ENCODE assay signal across 18 cellular contexts in the genomic region with DNA sequence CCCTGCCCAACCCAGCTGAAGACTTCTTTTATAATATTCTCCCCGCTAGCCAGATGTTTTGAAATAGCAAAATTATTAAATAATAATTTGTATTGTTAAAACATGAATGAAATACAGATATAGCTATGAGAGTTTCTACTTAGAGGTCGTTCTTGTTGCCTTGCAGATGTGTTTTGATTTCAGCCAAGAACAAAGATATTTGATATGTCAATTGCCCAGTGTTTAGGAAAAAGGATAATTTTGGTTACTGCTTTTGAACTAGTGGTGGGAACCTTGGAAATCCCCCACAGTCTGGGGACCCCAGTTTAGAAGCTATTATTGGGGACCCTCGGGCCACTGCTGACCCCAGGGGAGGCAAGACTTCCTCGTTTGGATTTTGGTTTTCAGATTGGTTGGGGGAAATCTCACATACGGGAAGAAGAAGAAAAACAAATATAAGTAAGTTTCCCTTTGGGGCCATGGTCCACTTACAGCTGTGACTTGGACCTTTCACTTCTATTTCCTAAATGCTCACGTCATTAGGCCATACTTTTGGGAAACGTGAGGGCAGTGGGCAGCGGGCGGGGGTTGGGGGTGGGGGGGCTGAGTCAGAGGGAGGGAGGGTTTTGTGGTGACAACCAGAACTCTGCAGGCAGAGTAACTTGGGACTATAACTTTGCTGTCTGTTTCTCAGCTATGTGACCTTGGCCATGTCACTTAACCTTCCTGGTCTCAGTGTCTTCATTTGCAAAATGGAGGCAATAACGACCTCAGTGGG. TPM values are rescaled to one million over a fixed set of nuclear protein-coding genes. Genes with fewer than 3 reads are reported as not detected.
DNase-seq lines count a peak whose midpoint lies in the region; ATAC-seq and TF ChIP-seq lines count a peak whose summit lies in the region.
"Had no signal": no experiment of that assay in that cellular context is flagged by ENCODE, and none has a peak within 500 bp of the region (broad histone marks: within the 10 kb centered on the region; RNA-seq: fewer than 3 reads in every experiment).

No MANE protein-coding gene starts in this region.

- no peak overlapping the region for H4K5ac ChIP-seq in IMR-90 (ENCODE audit: low read depth, low read length)

- TF ChIP-seq POLR2A in IMR-90 (IDR thresholded peaks at IDR 0.05; ENCODE audit: low read depth, low read length), result no peak

- TF ChIP-seq CTCF in IMR-90 (conservative IDR thresholded peaks at IDR 0.05; ENCODE audit: low read depth, low read length) (no peak), astrocyte of the spinal cord (IDR thresholded peaks at IDR 0.05; ENCODE audit: low read depth, low read length) (no peak)

- peak overlapping the region; percentile 29; the same call in 1 of the 2 replicates for H3K27ac ChIP-seq in IMR-90 (ENCODE audit: insufficient read depth, low read length)
- H3K27ac ChIP-seq: hepatocyte had no signal

- POLR2A ChIA-PET in IMR-90 (lab: Charles Lee; ENCODE audit: unreplicated experiment), result no interaction called here

- H4K8ac ChIP-seq in IMR-90 (ENCODE audit: low read depth in 2 of 2, low read length in 2 of 2), result peak overlapping the region in 1 of 2 experiments; percentile 29; a peak in 2 of 4 replicates

- H3K56ac ChIP-seq in IMR-90 (ENCODE audit: extremely low read depth, insufficient read depth, low read length), result no peak overlapping the region

- H2BK120ac ChIP-seq in IMR-90 (ENCODE audit: low read depth, low read length), result no peak overlapping the region

- H3K36me3 ChIP-seq in IMR-90 (ENCODE audit: control insufficient read depth, insufficient read depth, low read length) (no peaks in the 10 kb centered on the region), skeletal muscle satellite cell (ENCODE audit: insufficient read depth, low read length) (peaks cover 2% of the 10 kb centered on the region), H7 (replicated peaks; ENCODE audit: control insufficient read depth, insufficient read depth, low read length) (no peaks in the 10 kb centered on the region)
- H3K36me3 ChIP-seq: pancreas had no signal

- no CpG with 5 or more reads among the region's 10 CpGs for WGBS in IMR-90 (ENCODE audit: extremely low coverage in 2 of 2, insufficient read length in 1 of 2), 2 experiments

- no peak overlapping the region for H2BK15ac ChIP-seq in IMR-90 (ENCODE audit: low read depth, low read length)

- no peak for TF ChIP-seq RAD21 in IMR-90 (IDR thresholded peaks at IDR 0.05; ENCODE audit: low read length)

- no peak overlapping the region for H2BK5ac ChIP-seq in IMR-90 (ENCODE audit: low read depth, low read length, poor library complexity, severe bottlenecking)

- H3K79me1 ChIP-seq in IMR-90 (ENCODE audit: low read depth in 1 of 2, low read length in 2 of 2), result peaks cover 10 to 34% of the 10 kb centered on the region in 2 experiments

- no peak overlapping the region for H3K4ac ChIP-seq in IMR-90 (ENCODE audit: low read depth, low read length)

- ATAC-seq in IMR-90 (ENCODE audit: low read depth) (no peak), GM19455 (IDR thresholded peaks at IDR 0.05; ENCODE audit: unreplicated experiment) (no peak)
- ATAC-seq: activated CD4-positive, alpha-beta T cell treated with anti-CD3 and anti-CD28 coated beads for 36 hours; pancreas; T-helper 17 cell had no signal

- H2BK20ac ChIP-seq in IMR-90 (ENCODE audit: low read depth, low read length), result no peak overlapping the region

- H2AK5ac ChIP-seq in IMR-90 (ENCODE audit: low read depth, low read length), result no peak overlapping the region

- in situ Hi-C loops in IMR-90 (cut with MboI; ENCODE audit: low sequenced_read_pairs), result no loop called here
- in situ Hi-C loops in astrocyte of the spinal cord (cut with HindIII; ENCODE audit: low sequenced_read_pairs), result no loop called here

- H3K4me3 ChIP-seq in IMR-90 (ENCODE audit: insufficient read depth, low read depth, low read length), result no peak overlapping the region
- H3K4me3 ChIP-seq in astrocyte of the spinal cord (ENCODE audit: low read depth, low read length), result no peak overlapping the region
- H3K4me3 ChIP-seq in skeletal muscle satellite cell (ENCODE audit: low read length), result peak overlapping the region; percentile 34
- H3K4me3 ChIP-seq in H7 (ENCODE audit: insufficient read depth, low read depth, low read length), result no peak overlapping the region
- H3K4me3 ChIP-seq: hepatocyte, pancreas had no signal

- H3K18ac ChIP-seq in IMR-90 (ENCODE audit: low read depth, low read length), result peak overlapping the region; percentile 55; the same call in 1 of the 2 replicates

- H2AK9ac ChIP-seq in IMR-90 (replicated peaks; ENCODE audit: low read depth, low read length, poor library complexity), result no peak overlapping the region

- intact Hi-C loops in IMR-90 (cut with micrococcal nuclease), result no loop called here

- H3K9me3 ChIP-seq in IMR-90 (ENCODE audit: control insufficient read depth, insufficient read depth, low read length), result no peaks in the 10 kb centered on the region
- no peaks in the 10 kb centered on the region for H3K9me3 ChIP-seq in skeletal muscle satellite cell (replicated peaks; ENCODE audit: low read length)
- H3K9me3 ChIP-seq: pancreas had no signal

- peaks cover 11% of the 10 kb centered on the region for H3K9me1 ChIP-seq in IMR-90 (ENCODE audit: insufficient read depth, low read length)

- H2AFZ ChIP-seq in IMR-90 (replicated peaks; ENCODE audit: low read length, poor library complexity), result no peak overlapping the region
- H2AFZ ChIP-seq: hepatocyte had no signal

- 0 out of 2 replicates have a peak, but pooled peaks cover 5% of the 10 kb centered on the region for H4K20me1 ChIP-seq in IMR-90 (ENCODE audit: insufficient read depth, low read length)

- H3K4me1 ChIP-seq in IMR-90 (ENCODE audit: control insufficient read depth, insufficient read depth, low read length) (peaks cover 6% of the 10 kb centered on the region; the same call in 1 of the 2 replicates), skeletal muscle satellite cell (ENCODE audit: control insufficient read depth, insufficient read depth, low read length) (peaks cover 31% of the 10 kb centered on the region)
- H3K4me1 ChIP-seq: pancreas had no signal

- no peak overlapping the region for H4K91ac ChIP-seq in IMR-90 (ENCODE audit: insufficient read depth, low read depth, low read length)

- H3K9ac ChIP-seq in IMR-90 (ENCODE audit: low read depth, low read length), result no peak overlapping the region
- peak overlapping the region; percentile 31 for H3K9ac ChIP-seq in skeletal muscle satellite cell (ENCODE audit: low read depth, low read length)

- H3K4me2 ChIP-seq in IMR-90 (ENCODE audit: low read depth, low read length) (0 out of 2 replicates have a peak overlapping the region, but pooled peaks have one; percentile 34), skeletal muscle satellite cell (ENCODE audit: low read length) (peak overlapping the region; percentile 69)
- H3K4me2 ChIP-seq: hepatocyte had no signal

- no peaks in the 10 kb centered on the region for H3K27me3 ChIP-seq in IMR-90 (ENCODE audit: control insufficient read depth, insufficient read depth, low read length)
- H3K27me3 ChIP-seq in skeletal muscle satellite cell (ENCODE audit: control insufficient read depth, insufficient read depth, low read length), result no peaks in the 10 kb centered on the region
- H3K27me3 ChIP-seq in H7 (ENCODE audit: control insufficient read depth, insufficient read depth, low read length), result no peaks in the 10 kb centered on the region
- H3K27me3 ChIP-seq: hepatocyte, pancreas had no signal

- dilution Hi-C loops in IMR-90 (cut with HindIII; ENCODE audit: low sequenced_read_pairs, unreplicated experiment), result no loop called here

- 0 out of 2 replicates have a peak overlapping the region, but pooled peaks have one; percentile 29 for H3K23ac ChIP-seq in IMR-90 (ENCODE audit: low read depth, low read length)

- no peak overlapping the region for H3K14ac ChIP-seq in IMR-90 (replicated peaks; ENCODE audit: low read depth, low read length)

- peak; percentile 55 for DNase-seq in IMR-90
- peak; percentile 49 for DNase-seq in astrocyte of the spinal cord (ENCODE audit: low read depth, low spot score)
- DNase-seq in fibroblast of peridontal ligament (ENCODE audit: extremely low read depth), result peak; percentile 75
- no peak for DNase-seq in NOMO-1 treated with DMSO at 0.1 percent for 48 hours (lab: John Stamatoyannopoulos, UW; ENCODE audit: unreplicated experiment)
- no peak for DNase-seq in H7
- DNase-seq in NCI-H510A (lab: John Stamatoyannopoulos, UW), result no peak
- DNase-seq: activated CD4-positive, alpha-beta T cell treated with anti-CD3 and anti-CD28 coated beads for 36 hours; activated CD8-positive, alpha-beta memory T cell treated with anti-CD3 and anti-CD28 coated beads, Interleukin-2, amount 50 U/mL, for 48 hours; activated naive CD4-positive, alpha-beta T cell treated with anti-CD3 and anti-CD28 coated beads for 36 hours; CD4-positive, CD25-positive, alpha-beta regulatory T cell; NCI-H2107; NCI-H82; pancreas; stimulated activated CD4-positive, alpha-beta T cell treated with anti-CD3 and anti-CD28 coated beads, Interleukin-15, amount 100 ng/mL, for 24 hours; T-helper 17 cell had no signal

- CTCF ChIA-PET in IMR-90 (lab: Yijun Ruan, JAX), result interaction anchor here (1.4 kb wide), 1 partner anchor 12 kb away, joined by 3 read pairs; no protein-coding TSS in a partner anchor

- no TSS peak for BruUV-seq in IMR-90 (replicated peaks; lab: Mats Ljungman, UMichigan)

TF ChIP-seq in IMR-90, 13 proteins besides CTCF, POLR2A, EP300 and RAD21:
- peak; percentile 47 for TF ChIP-seq BHLHE40 (IDR thresholded peaks at IDR 0.05; ENCODE audit: low read depth, low read length)
- TF ChIP-seq SMC3 (IDR thresholded peaks at IDR 0.05; ENCODE audit: low read depth, low read length), result no peak
TF ChIP-seq in IMR-90: peak in this region for 1.

RNA-seq across cellular contexts. Expression of a gene that starts 37.0 kb away (rescaled TPM):
- 2.7 and 3.6 TPM in 2 replicates for total RNA-seq in IMR-90 (2012; rRNA removed)
- polyA plus RNA-seq in IMR-90 (2012; rRNA removed), result 6.4 and 7.7 TPM in 2 replicates
- polyA plus RNA-seq in IMR-90 (2012; cell fraction: cytosol; rRNA removed), result 5.2 and 7.5 TPM in 2 replicates
- 4.9 and 6.9 TPM in 2 replicates for polyA plus RNA-seq in IMR-90 (2012; cell fraction: nucleus; rRNA removed; ENCODE audit: low replicate concordance)
- total RNA-seq in skeletal muscle satellite cell (2012; rRNA removed), result 9.9 and 12.2 TPM in 2 replicates
- total RNA-seq in H7 (2014; rRNA removed; shearing (Covaris generic)), result 11.4 and 12.9 TPM in 2 replicates
- total RNA-seq: CD4-positive, CD25-positive, alpha-beta regulatory T cell had no signal

Comparison
In these comparisons a context has a peak if more than half of its experiments do, and no peak if none do; other contexts are left out.
1. DNase-seq: peak in IMR-90 (single experiment), astrocyte of the spinal cord (single experiment) and fibroblast of peridontal ligament (single experiment); none in NOMO-1 treated with DMSO at 0.1 percent for 48 hours (single experiment), H7 (single experiment) and NCI-H510A (single experiment).